ENCODE assay signal across 30 cellular contexts in the genomic region with DNA sequence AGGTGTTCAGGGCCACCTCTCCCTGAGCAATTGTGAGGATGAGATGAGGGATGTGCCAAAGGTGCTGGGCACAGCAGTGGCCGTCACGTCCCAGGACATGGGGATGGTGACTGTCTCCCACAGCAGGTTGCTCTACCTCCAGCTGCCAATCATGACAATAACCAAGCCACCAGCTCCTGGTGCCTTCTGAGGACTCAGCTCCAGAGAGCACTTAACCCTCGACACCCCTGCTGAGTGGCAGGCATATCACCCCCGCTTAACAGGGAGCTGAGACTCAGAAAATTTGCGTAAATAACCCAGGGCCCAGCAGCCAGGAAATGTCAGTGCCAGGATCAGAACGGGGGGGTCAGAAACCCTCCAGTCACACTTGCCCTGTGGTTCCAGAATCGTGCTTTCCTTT. TPM values are rescaled to one million over a fixed set of nuclear protein-coding genes. Genes with fewer than 3 reads are reported as not detected.
"Had no signal": no experiment of that assay in that cellular context is flagged by ENCODE, and none has a peak within 500 bp of the region (broad histone marks: within the 10 kb centered on the region; RNA-seq: fewer than 3 reads in every experiment).

No MANE protein-coding gene starts in this region.

- H3K27me3 Mint-ChIP-seq: activated CD4-positive, alpha-beta T cell treated with anti-CD3 and anti-CD28 coated beads, Interleukin-2, amount 10 ng/mL, durations not matched to agents 7 days and 5 days had no signal

- ATAC-seq: activated naive CD4-positive, alpha-beta T cell treated with anti-CD3 and anti-CD28 coated beads, Interleukin-2, amount 50 U/mL, for 72 hours; activated T-cell treated with anti-CD3 and anti-CD28 coated beads, Interleukin-2, amount 50 U/mL, for 72 hours; foreskin keratinocyte; gastrocnemius medialis; heart left ventricle had no signal

- H3K9me3 Mint-ChIP-seq: activated CD4-positive, alpha-beta memory T cell treated with anti-CD3 and anti-CD28 coated beads, Interleukin-2, amount 10 ng/mL, durations not matched to agents 7 days and 5 days; activated CD4-positive, alpha-beta T cell treated with anti-CD3 and anti-CD28 coated beads, Interleukin-2, amount 10 ng/mL, durations not matched to agents 7 days and 5 days; activated naive CD4-positive, alpha-beta T cell treated with anti-CD3 and anti-CD28 coated beads, Interleukin-2, amount 10 ng/mL, durations not matched to agents 7 days and 5 days; activated naive CD4-positive, alpha-beta T cell treated with anti-CD3 and anti-CD28 coated beads, Interleukin-2, amount 50 U/mL, for 72 hours; activated naive CD8-positive, alpha-beta T cell treated with anti-CD3 and anti-CD28 coated beads, Interleukin-2, amount 10 ng/mL, durations not matched to agents 7 days and 5 days; activated T-cell treated with anti-CD3 and anti-CD28 coated beads, Interleukin-2, amount 50 U/mL, for 24 hours; activated T-cell treated with anti-CD3 and anti-CD28 coated beads, Interleukin-2, amount 50 U/mL, for 72 hours had no signal

- H3K27ac ChIP-seq: ascending aorta, breast epithelium, cardiac muscle cell, colonic mucosa, esophagus muscularis mucosa, foreskin keratinocyte, gastrocnemius medialis, heart left ventricle had no signal

- H3K4me3 ChIP-seq: ascending aorta, breast epithelium, cardiac muscle cell, colonic mucosa, esophagus muscularis mucosa, gastrocnemius medialis, heart left ventricle had no signal

- DNase-seq: activated CD4-positive, alpha-beta memory T cell treated with anti-CD3 and anti-CD28 coated beads, Interleukin-2, amount 10 ng/mL, durations not matched to agents 7 days and 5 days; activated CD4-positive, alpha-beta T cell treated with anti-CD3 and anti-CD28 coated beads for 1 hour; activated CD4-positive, alpha-beta T cell treated with anti-CD3 and anti-CD28 coated beads for 4 hours; activated CD4-positive, alpha-beta T cell treated with anti-CD3 and anti-CD28 coated beads, Interleukin-2, amount 10 ng/mL, durations not matched to agents 7 days and 5 days; activated CD4-positive, alpha-beta T cell treated with anti-CD3 and anti-CD28 coated beads, Interleukin-2, amount 50 U/mL, for 4 hours; activated CD8-positive, alpha-beta memory T cell treated with anti-CD3 and anti-CD28 coated beads, Interleukin-2, amount 50 U/mL, for 48 hours; activated gamma-delta T cell; activated naive CD4-positive, alpha-beta T cell; activated naive CD4-positive, alpha-beta T cell treated with anti-CD3 and anti-CD28 coated beads, Interleukin-2, amount 10 ng/mL, durations not matched to agents 7 days and 5 days; activated naive CD8-positive, alpha-beta T cell treated with anti-CD3 and anti-CD28 coated beads, Interleukin-2, amount 10 ng/mL, durations not matched to agents 7 days and 5 days; activated T-cell treated with anti-CD3 and anti-CD28 coated beads for 4 hours; activated T-cell treated with anti-CD3 and anti-CD28 coated beads, Interleukin-2, amount 50 U/mL, for 24 hours; activated T-cell treated with anti-CD3 and anti-CD28 coated beads, Interleukin-2, amount 50 U/mL, for 72 hours; central memory CD4-positive, alpha-beta T cell; cerebellar nuclear complex; colonic mucosa; effector CD8-positive, alpha-beta T cell; erythroblast; foreskin keratinocyte; gastrocnemius medialis; glutamatergic neuron; heart left ventricle; T-helper 2 cell had no signal

- H3K4me3 Mint-ChIP-seq: activated CD4-positive, alpha-beta memory T cell treated with anti-CD3 and anti-CD28 coated beads, Interleukin-2, amount 10 ng/mL, durations not matched to agents 7 days and 5 days; activated CD4-positive, alpha-beta T cell treated with anti-CD3 and anti-CD28 coated beads, Interleukin-2, amount 10 ng/mL, durations not matched to agents 7 days and 5 days; activated naive CD4-positive, alpha-beta T cell treated with anti-CD3 and anti-CD28 coated beads, Interleukin-2, amount 10 ng/mL, durations not matched to agents 7 days and 5 days; activated naive CD8-positive, alpha-beta T cell treated with anti-CD3 and anti-CD28 coated beads, Interleukin-2, amount 10 ng/mL, durations not matched to agents 7 days and 5 days; activated T-cell treated with anti-CD3 and anti-CD28 coated beads, Interleukin-2, amount 50 U/mL, for 24 hours; activated T-cell treated with anti-CD3 and anti-CD28 coated beads, Interleukin-2, amount 50 U/mL, for 72 hours; brain had no signal

- H3K36me3 Mint-ChIP-seq: activated naive CD4-positive, alpha-beta T cell treated with anti-CD3 and anti-CD28 coated beads, Interleukin-2, amount 10 ng/mL, durations not matched to agents 7 days and 5 days; activated naive CD4-positive, alpha-beta T cell treated with anti-CD3 and anti-CD28 coated beads, Interleukin-2, amount 50 U/mL, for 72 hours; activated naive CD8-positive, alpha-beta T cell treated with anti-CD3 and anti-CD28 coated beads, Interleukin-2, amount 10 ng/mL, durations not matched to agents 7 days and 5 days; brain had no signal

- H3K27ac Mint-ChIP-seq: activated CD4-positive, alpha-beta memory T cell treated with anti-CD3 and anti-CD28 coated beads, Interleukin-2, amount 10 ng/mL, durations not matched to agents 7 days and 5 days; activated CD4-positive, alpha-beta T cell treated with anti-CD3 and anti-CD28 coated beads, Interleukin-2, amount 10 ng/mL, durations not matched to agents 7 days and 5 days; activated naive CD4-positive, alpha-beta T cell treated with anti-CD3 and anti-CD28 coated beads, Interleukin-2, amount 10 ng/mL, durations not matched to agents 7 days and 5 days; activated naive CD8-positive, alpha-beta T cell treated with anti-CD3 and anti-CD28 coated beads, Interleukin-2, amount 10 ng/mL, durations not matched to agents 7 days and 5 days; activated T-cell treated with anti-CD3 and anti-CD28 coated beads, Interleukin-2, amount 50 U/mL, for 24 hours; activated T-cell treated with anti-CD3 and anti-CD28 coated beads, Interleukin-2, amount 50 U/mL, for 72 hours; brain had no signal

- H3K36me3 ChIP-seq: ascending aorta, breast epithelium, cardiac muscle cell, colonic mucosa, esophagus muscularis mucosa, gastrocnemius medialis, heart left ventricle had no signal

- H3K4me1 Mint-ChIP-seq: activated CD4-positive, alpha-beta memory T cell treated with anti-CD3 and anti-CD28 coated beads, Interleukin-2, amount 10 ng/mL, durations not matched to agents 7 days and 5 days; activated CD4-positive, alpha-beta T cell treated with anti-CD3 and anti-CD28 coated beads, Interleukin-2, amount 10 ng/mL, durations not matched to agents 7 days and 5 days; activated naive CD4-positive, alpha-beta T cell treated with anti-CD3 and anti-CD28 coated beads, Interleukin-2, amount 10 ng/mL, durations not matched to agents 7 days and 5 days; activated naive CD8-positive, alpha-beta T cell treated with anti-CD3 and anti-CD28 coated beads, Interleukin-2, amount 10 ng/mL, durations not matched to agents 7 days and 5 days had no signal

- H3K4me1 ChIP-seq: ascending aorta, breast epithelium, colonic mucosa, esophagus muscularis mucosa, gastrocnemius medialis, heart left ventricle had no signal

- H3K9me3 ChIP-seq: ascending aorta, breast epithelium, colonic mucosa, esophagus muscularis mucosa, gastrocnemius medialis, heart left ventricle had no signal

- H3K27me3 ChIP-seq: ascending aorta, breast epithelium, cardiac muscle cell, colonic mucosa had no signal

RNA-seq across cellular contexts. Expression of gene PNPLA5, which starts 8.4 kb away (rescaled TPM):
- total RNA-seq: activated CD4-positive, alpha-beta memory T cell treated with anti-CD3 and anti-CD28 coated beads, Interleukin-2, amount 10 ng/mL, durations not matched to agents 7 days and 5 days; activated CD4-positive, alpha-beta T cell treated with anti-CD3 and anti-CD28 coated beads, Interleukin-2, amount 10 ng/mL, durations not matched to agents 7 days and 5 days; activated naive CD4-positive, alpha-beta T cell treated with anti-CD3 and anti-CD28 coated beads, Interleukin-2, amount 50 U/mL, for 72 hours; activated naive CD8-positive, alpha-beta T cell treated with anti-CD3 and anti-CD28 coated beads, Interleukin-2, amount 10 ng/mL, durations not matched to agents 7 days and 5 days; activated T-cell treated with anti-CD3 and anti-CD28 coated beads, Interleukin-2, amount 50 U/mL, for 72 hours; ascending aorta; breast epithelium; cardiac muscle cell; colonic mucosa; dermis microvascular lymphatic vessel endothelial cell; esophagus muscularis mucosa; gastrocnemius medialis; heart left ventricle had no signal
- polyA plus RNA-seq: cardiac muscle cell, heart left ventricle had no signal

RNA-seq across cellular contexts. Expression of gene PNPLA3, which starts 23.4 kb away (rescaled TPM):
- total RNA-seq: activated CD4-positive, alpha-beta T cell treated with anti-CD3 and anti-CD28 coated beads, Interleukin-2, amount 10 ng/mL, durations not matched to agents 7 days and 5 days; ascending aorta had no signal

RNA-seq across cellular contexts. Expression of gene SULT4A1, which starts 37.9 kb away (rescaled TPM):
- total RNA-seq: activated CD4-positive, alpha-beta memory T cell treated with anti-CD3 and anti-CD28 coated beads, Interleukin-2, amount 10 ng/mL, durations not matched to agents 7 days and 5 days; activated CD4-positive, alpha-beta T cell treated with anti-CD3 and anti-CD28 coated beads, Interleukin-2, amount 10 ng/mL, durations not matched to agents 7 days and 5 days; activated naive CD8-positive, alpha-beta T cell treated with anti-CD3 and anti-CD28 coated beads, Interleukin-2, amount 10 ng/mL, durations not matched to agents 7 days and 5 days; activated T-cell treated with anti-CD3 and anti-CD28 coated beads, Interleukin-2, amount 50 U/mL, for 72 hours; ascending aorta; dermis microvascular lymphatic vessel endothelial cell; foreskin keratinocyte; gastrocnemius medialis had no signal
- polyA plus RNA-seq: foreskin keratinocyte had no signal
